ENCODE assay signal across 22 cellular contexts in the genomic region with DNA sequence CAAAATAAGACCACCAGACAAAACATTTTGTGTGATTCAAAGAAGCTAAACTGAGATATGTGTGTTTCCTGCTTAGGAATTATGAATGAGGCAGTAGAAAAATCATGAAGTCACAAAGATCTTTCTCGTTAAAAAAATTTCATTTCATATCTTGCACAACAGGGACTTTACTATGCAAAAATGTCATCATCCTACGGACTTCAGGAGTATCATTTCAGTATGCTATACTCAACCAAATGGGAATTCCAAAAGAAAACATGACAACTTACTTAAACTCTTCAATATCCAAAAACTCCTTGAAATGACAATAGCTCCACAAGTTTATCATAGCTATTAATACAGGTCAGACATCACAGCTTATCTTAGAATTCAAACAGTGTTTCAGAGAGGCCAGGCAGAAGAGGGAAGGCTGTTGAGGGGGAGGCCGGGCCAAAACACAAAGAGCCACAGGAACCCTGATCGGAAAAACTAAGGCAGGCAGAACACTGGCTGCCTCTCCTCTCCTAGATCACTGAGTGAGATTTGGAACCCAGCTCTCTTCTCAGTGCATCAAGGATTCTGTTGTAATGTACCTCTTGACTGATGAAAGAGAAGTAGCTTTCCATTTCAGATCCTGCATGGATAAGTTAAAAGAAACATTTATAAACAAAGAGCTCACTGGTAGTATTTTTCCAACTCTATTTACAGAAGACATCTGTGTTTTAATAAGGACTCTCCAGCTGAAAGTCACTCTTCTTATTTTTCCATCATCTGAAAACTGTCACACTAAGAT.
"Had no signal": no experiment of that assay in that cellular context is flagged by ENCODE, and none has a peak within 500 bp of the region (broad histone marks: within the 10 kb centered on the region; RNA-seq: fewer than 3 reads in every experiment).

No MANE protein-coding gene starts in this region.

- H3K9ac ChIP-seq: neural progenitor cell had no signal

- H3K4me3 ChIP-seq: colonic mucosa, gastrocnemius medialis, heart right ventricle, left ventricle myocardium inferior, lower lobe of right lung, neural progenitor cell, pancreas, thyroid gland had no signal

- H3K4me2 ChIP-seq: neural progenitor cell had no signal

- FAIRE-seq: endothelial cell of umbilical vein, kidney, pancreas, small intestine, urothelium cell line had no signal

- H3K27me3 ChIP-seq: colonic mucosa, gastrocnemius medialis, heart right ventricle, neural progenitor cell, pancreas, thyroid gland had no signal

- H3K27ac ChIP-seq: colonic mucosa, gastrocnemius medialis, heart right ventricle, left ventricle myocardium inferior, lower lobe of right lung, neural progenitor cell, pancreas, thyroid gland had no signal

- DNase-seq: colonic mucosa; dermis blood vessel endothelial cell; endodermal cell; erythroblast; gastrocnemius medialis; heart right ventricle; kidney; left cardiac atrium; left ventricle myocardium inferior; lower lobe of right lung; midbrain; nucleus accumbens; pancreas; right cardiac atrium; small intestine; stimulated activated CD4-positive, alpha-beta T cell treated with anti-CD3 and anti-CD28 coated beads, Interleukin-12 subunit alpha, Interleukin-12 subunit beta, amount 100 ng/mL, for 4 hours; stimulated activated naive CD4-positive, alpha-beta T cell treated with Interleukin-2 at 50 U/mL for 16 hours; thyroid gland had no signal

- H2AFZ ChIP-seq: neural progenitor cell had no signal

- H3K4me1 ChIP-seq: colonic mucosa, gastrocnemius medialis, heart right ventricle, left ventricle myocardium inferior, neural progenitor cell, pancreas, thyroid gland had no signal

- H3K36me3 ChIP-seq: colonic mucosa, gastrocnemius medialis, left ventricle myocardium inferior, neural progenitor cell, pancreas, thyroid gland had no signal

- H3K9me3 ChIP-seq: colonic mucosa, gastrocnemius medialis, lower lobe of right lung, pancreas, thyroid gland had no signal

- ATAC-seq: gastrocnemius medialis; heart right ventricle; left cardiac atrium; lower lobe of right lung; natural killer cell treated with Interleukin-12 subunit alpha and Interleukin-12 subunit beta and Interleukin-15 and Interleukin-18, amount 100 ng/mL, for 72 hours; pancreas; right cardiac atrium had no signal
